ENCODE assay signal across 17 cellular contexts in the genomic region with DNA sequence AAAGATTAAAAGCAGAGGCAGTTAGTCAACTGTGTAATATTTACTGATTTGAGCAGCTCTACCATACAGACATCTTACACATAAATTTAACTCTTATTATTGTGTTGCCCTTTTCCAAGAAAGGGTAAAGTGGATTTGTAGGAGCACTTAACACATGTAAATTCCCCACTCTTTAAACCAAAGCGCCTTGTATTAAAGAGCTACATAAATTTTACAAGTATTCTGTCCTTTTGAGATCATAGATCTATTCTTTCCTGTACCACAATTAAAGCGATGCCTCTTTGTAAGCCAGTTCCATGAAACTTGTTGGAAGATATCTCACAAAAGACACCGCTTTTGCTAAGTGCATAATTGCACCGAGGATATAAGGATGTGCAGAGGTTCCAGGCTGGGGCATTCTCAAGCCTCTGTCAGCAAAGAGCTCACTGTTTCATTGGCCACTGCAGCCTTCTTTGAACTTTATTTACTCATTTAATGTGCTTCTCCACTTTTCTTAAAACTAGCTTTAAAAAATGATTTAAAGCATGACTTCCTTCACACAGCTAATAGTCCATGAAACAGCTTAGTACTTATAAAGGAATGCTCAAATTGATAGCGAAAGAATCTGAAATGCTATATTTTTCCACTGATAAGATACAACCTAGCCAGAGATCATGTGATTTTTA.
"Had no signal": no experiment of that assay in that cellular context is flagged by ENCODE, and none has a peak within 500 bp of the region (broad histone marks: within the 10 kb centered on the region; RNA-seq: fewer than 3 reads in every experiment).

No MANE protein-coding gene starts in this region.

- H3K9me3 ChIP-seq: lower lobe of right lung, tibial artery had no signal

- DNase-seq: activated B cell treated with CpG ODN at 0.5 μM for 24 hours; activated CD4-positive, alpha-beta T cell treated with anti-CD3 and anti-CD28 coated beads for 48 hours; activated CD8-positive, alpha-beta T cell treated with anti-CD3 and anti-CD28 coated beads for 36 hours; activated gamma-delta T cell; activated T-cell treated with anti-CD3 and anti-CD28 coated beads, Interleukin-2, amount 50 U/mL, for 48 hours; amygdala; brain microvascular endothelial cell; effector CD8-positive, alpha-beta T cell; heart right ventricle; left cardiac atrium; lower lobe of right lung; retina; stimulated activated CD4-positive, alpha-beta T cell treated with anti-CD3 and anti-CD28 coated beads, Interleukin-2, amount 100 ng/mL, for 48 hours; tibial artery had no signal

- H3K27me3 ChIP-seq: brain microvascular endothelial cell, gastroesophageal sphincter, heart right ventricle, tibial artery had no signal

- H3K4me3 ChIP-seq: gastroesophageal sphincter, heart right ventricle, lower lobe of right lung, tibial artery had no signal

- H3K4me1 ChIP-seq: gastroesophageal sphincter, lower lobe of right lung, tibial artery had no signal

- H3K36me3 ChIP-seq: brain microvascular endothelial cell, gastroesophageal sphincter, heart right ventricle, lower lobe of right lung, tibial artery had no signal

- ATAC-seq: activated CD8-positive, alpha-beta T cell treated with anti-CD3 and anti-CD28 coated beads for 36 hours; activated naive CD4-positive, alpha-beta T cell treated with anti-CD3 and anti-CD28 coated beads, Interleukin-2, amount 50 U/mL, for 72 hours; gastroesophageal sphincter; heart right ventricle; lower lobe of right lung; stimulated activated memory B cell treated with anti-CD40 and anti-IgM and Interleukin-4, amounts not matched to agents 10 μg/mL and 1 μg/mL and 100 μg/mL, for 72 hours had no signal

- H3K27ac ChIP-seq: brain microvascular endothelial cell, gastroesophageal sphincter, lower lobe of right lung, tibial artery had no signal
